ENCODE assay signal across 7 cellular contexts in the genomic region with DNA sequence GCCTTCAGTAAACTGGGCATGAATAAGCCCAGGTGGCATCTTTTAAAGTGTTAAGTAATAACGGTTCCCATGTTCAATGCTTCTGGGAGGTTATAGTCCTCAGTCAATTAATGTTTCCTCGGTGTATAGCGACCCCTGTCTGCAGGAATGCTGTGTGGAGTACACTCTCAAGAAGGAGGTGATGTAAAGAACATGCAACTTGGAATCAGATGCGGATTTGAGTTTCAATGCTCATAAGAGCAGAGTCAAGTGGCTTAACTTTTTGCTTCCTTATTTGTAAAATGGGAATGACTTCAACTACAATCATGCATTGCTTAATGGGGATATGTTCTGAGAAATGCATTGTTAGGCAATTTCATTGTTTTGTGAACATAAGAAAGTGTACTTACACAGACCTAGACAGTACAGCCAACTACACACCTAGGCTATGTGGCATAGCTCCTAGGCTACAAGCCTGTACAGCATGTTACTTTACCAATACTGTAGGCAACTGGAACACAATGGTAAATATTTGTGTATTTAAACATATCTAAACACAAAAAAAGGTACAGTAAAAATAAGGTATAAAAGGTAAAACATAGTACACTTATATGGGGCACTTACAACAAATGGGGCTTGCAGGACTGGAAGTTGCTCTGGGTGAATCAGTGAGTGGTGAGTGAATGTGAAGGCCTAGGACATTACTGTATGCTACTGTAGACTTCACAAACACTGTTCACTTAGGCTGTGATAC.
DNase-seq lines count a peak whose midpoint lies in the region; TF ChIP-seq lines count a peak whose summit lies in the region.

No MANE protein-coding gene starts in this region.

- H3K4me3 ChIP-seq in HFF-Myc (replicated peaks; ENCODE audit: low read depth, low read length) (no peak overlapping the region), astrocyte of the spinal cord (ENCODE audit: low read depth, low read length) (no peak overlapping the region)

- TF ChIP-seq CTCF in GM12873 (IDR thresholded peaks at IDR 0.05; ENCODE audit: insufficient read depth, low read depth, low read length, missing control alignments): peak; percentile 87
- peak; percentile 84 for TF ChIP-seq CTCF in HFF-Myc (IDR thresholded peaks at IDR 0.05; ENCODE audit: low read depth, low read length, missing control alignments)
- TF ChIP-seq CTCF in astrocyte of the spinal cord (IDR thresholded peaks at IDR 0.05; ENCODE audit: low read depth, low read length): peak; percentile 85

- in situ Hi-C loops in astrocyte of the spinal cord (cut with HindIII; ENCODE audit: low sequenced_read_pairs): no loop called here

- DNase-seq in HFF-Myc (ENCODE audit: extremely low read depth, low read depth) (peak; percentile 74), NCI-H1048 (lab: John Stamatoyannopoulos, UW) (peak; percentile 44), T-helper 2 cell (peak in 4 of 5 experiments; percentile 15 to 80 (median 40)), astrocyte of the spinal cord (ENCODE audit: low read depth, low spot score) (peak; percentile 89), iPS-NIHi11 (ENCODE audit: low spot score) (peak; percentile 77)
- peak; percentile 48 to 71 for DNase-seq in stimulated activated CD4-positive, alpha-beta T cell treated with anti-CD3 and anti-CD28 coated beads, Interleukin-15, amount 100 ng/mL, for 48 hours (ENCODE audit: low read depth in 2 of 2)
